15 cellular contexts compared by ENCODE assay signal in genomic region chr11:10379433-10379832, GRCh38.
DNase-seq lines count a peak whose midpoint lies in the region; ATAC-seq and TF ChIP-seq lines count a peak whose summit lies in the region.
"Had no signal": no experiment of that assay in that cellular context is flagged by ENCODE, and none has a peak within 500 bp of the region (broad histone marks: within the 10 kb centered on the region; RNA-seq: fewer than 3 reads in every experiment).

No MANE protein-coding gene starts in this region.

- DNase-seq in breast epithelium (ENCODE audit: low spot score in 2 of 2) (no peak), MCF 10A (ENCODE audit: unreplicated experiment) (no peak), amniotic stem cell (lab: John Stamatoyannopoulos, UW) (peak; percentile 44), foreskin fibroblast (peak; percentile 45 to 78), suprapubic skin (ENCODE audit: low spot score in 2 of 2) (no peak), retina (no peak)
- no peak for DNase-seq in activated CD4-positive, alpha-beta T cell treated with anti-CD3 and anti-CD28 coated beads, Interleukin-2, amount 50 U/mL, for 4 hours
- DNase-seq: activated CD8-positive, alpha-beta T cell treated with anti-CD3 and anti-CD28 coated beads for 36 hours; kidney; NCI-H2227 treated with DMSO at 0.1 percent for 48 hours; stimulated activated CD4-positive, alpha-beta T cell treated with anti-CD3 and anti-CD28 coated beads, Interleukin-2, amount 100 ng/mL, for 48 hours had no signal

- no peaks in the 10 kb centered on the region for H3K9me3 ChIP-seq in breast epithelium
- H3K9me3 ChIP-seq in suprapubic skin: no peaks in the 10 kb centered on the region
- H3K9me3 ChIP-seq: Caco-2 had no signal

- H3K36me3 Mint-ChIP-seq in MCF 10A (ENCODE audit: insufficient read depth, unreplicated experiment): no peaks in the 10 kb centered on the region
- H3K36me3 Mint-ChIP-seq: brain had no signal

- peak overlapping the region; percentile 52 to 78 for H3K27ac ChIP-seq in breast epithelium
- peak overlapping the region; percentile 64 for H3K27ac ChIP-seq in suprapubic skin

- no peak for ATAC-seq in GM18858 (IDR thresholded peaks at IDR 0.05; ENCODE audit: unreplicated experiment)
- ATAC-seq: activated CD8-positive, alpha-beta T cell treated with anti-CD3 and anti-CD28 coated beads for 36 hours had no signal

- H3K27me3 Mint-ChIP-seq in MCF 10A (ENCODE audit: insufficient read depth, unreplicated experiment): peaks cover 14% of the 10 kb centered on the region

- H3K4me3 ChIP-seq in breast epithelium (no peak overlapping the region), foreskin fibroblast (ENCODE audit: low read depth in 1 of 2, low read length in 2 of 2) (no peak overlapping the region), suprapubic skin (no peak overlapping the region)

- TF ChIP-seq POLR2A in breast epithelium (IDR thresholded peaks at IDR 0.05): no peak
- no peak for TF ChIP-seq POLR2A in suprapubic skin (IDR thresholded peaks at IDR 0.05)

- no peak for TF ChIP-seq EP300 in suprapubic skin (IDR thresholded peaks at IDR 0.05)

- no peak overlapping the region for H3K4me3 Mint-ChIP-seq in MCF 10A (ENCODE audit: unreplicated experiment)
- H3K4me3 Mint-ChIP-seq: activated CD8-positive, alpha-beta T cell treated with anti-CD3 and anti-CD28 coated beads for 36 hours; brain had no signal

- H3K27me3 ChIP-seq in breast epithelium (no peaks in the 10 kb centered on the region), suprapubic skin (no peaks in the 10 kb centered on the region)

- no peaks in the 10 kb centered on the region for H3K4me1 Mint-ChIP-seq in MCF 10A (ENCODE audit: insufficient read depth, unreplicated experiment)
- H3K4me1 Mint-ChIP-seq: brain had no signal

- no peaks in the 10 kb centered on the region for H3K9me3 Mint-ChIP-seq in MCF 10A (ENCODE audit: unreplicated experiment)
- H3K9me3 Mint-ChIP-seq: activated CD8-positive, alpha-beta T cell treated with anti-CD3 and anti-CD28 coated beads for 36 hours; activated T-helper 2 cell treated with anti-CD3 and anti-CD28 coated beads, Interferon-gamma antibody, Interleukin-2, Interleukin-4, amounts not matched to agents 10 μg/mL and 5 μg/mL and 100 μg/mL, durations not matched to agents 14 hours and 24 hours and 36 hours had no signal

- BruUV-seq in MCF 10A (replicated peaks; lab: Mats Ljungman, UMichigan): no TSS peak

- H3K36me3 ChIP-seq in breast epithelium (no peaks in the 10 kb centered on the region), suprapubic skin (no peaks in the 10 kb centered on the region)

- no peak overlapping the region for H3K27ac Mint-ChIP-seq in MCF 10A (ENCODE audit: low read depth, unreplicated experiment)
- H3K27ac Mint-ChIP-seq: activated CD8-positive, alpha-beta T cell treated with anti-CD3 and anti-CD28 coated beads for 36 hours; activated T-helper 2 cell treated with anti-CD3 and anti-CD28 coated beads, Interferon-gamma antibody, Interleukin-2, Interleukin-4, amounts not matched to agents 10 μg/mL and 5 μg/mL and 100 μg/mL, durations not matched to agents 14 hours and 24 hours and 36 hours; brain had no signal

- no peak for TF ChIP-seq CTCF in breast epithelium (IDR thresholded peaks at IDR 0.05)
- TF ChIP-seq CTCF in MCF 10A (IDR thresholded peaks at IDR 0.05; ENCODE audit: unreplicated experiment): no peak
- no peak for TF ChIP-seq CTCF in foreskin fibroblast (IDR thresholded peaks at IDR 0.05; ENCODE audit: low read depth, low read length)
- TF ChIP-seq CTCF in suprapubic skin (IDR thresholded peaks at IDR 0.05): no peak

- CTCF ChIA-PET in MCF 10A (lab: Yijun Ruan, JAX): interaction anchor here (0.7 to 4.3 kb wide), 2 partner anchors 13 to 1174 kb away, joined by 3 to 24 read pairs; no protein-coding TSS in a partner anchor

- intact Hi-C loops in breast epithelium (cut with DNase I; ENCODE audit: low total_unique reads) (no loop called here), MCF 10A (cut with micrococcal nuclease) (no loop called here)

- 11% methylated on average over 1 of the region's 1 CpG for WGBS in suprapubic skin

- H3K4me1 ChIP-seq in breast epithelium: peaks cover 0 to 6% of the 10 kb centered on the region in 2 donors
- peaks cover 31% of the 10 kb centered on the region for H3K4me1 ChIP-seq in suprapubic skin

- POLR2A ChIA-PET in MCF 10A (lab: Yijun Ruan, JAX): interaction anchor here (1.0 kb wide), 1 partner anchor 70 kb away, joined by 4 read pairs; no protein-coding TSS in a partner anchor

Comparison
In these comparisons a context has a peak if more than half of its experiments do, and no peak if none do; other contexts are left out.
1. DNase-seq: peak in amniotic stem cell (single experiment) and foreskin fibroblast (2 of 2); none in breast epithelium (0 of 2), MCF 10A (single experiment), suprapubic skin (0 of 2), retina (single experiment) and activated CD4-positive, alpha-beta T cell treated with anti-CD3 and anti-CD28 coated beads, Interleukin-2, amount 50 U/mL, for 4 hours (0 of 2).